In genomic region chr16:47037396-47037745, GRCh38 we compare ENCODE assay signal across 8 cellular contexts.
DNase-seq lines count a peak whose midpoint lies in the region; ATAC-seq, FAIRE-seq and TF ChIP-seq lines count a peak whose summit lies in the region.

No MANE protein-coding gene starts in this region.

- H3K9me3 ChIP-seq in left lung, result no peaks in the 10 kb centered on the region

- peak; percentile 45 for DNase-seq in RPMI7951 (ENCODE audit: low read depth)
- no peak for DNase-seq in MCF 10A (ENCODE audit: unreplicated experiment)
- DNase-seq in left lung, result peak in 1 of 2 donors; percentile 46
- DNase-seq in stimulated activated CD4-positive, alpha-beta T cell treated with anti-CD3 and anti-CD28 coated beads, TNF-alpha, amount 100 ng/mL, for 48 hours (ENCODE audit: low read depth in 3 of 3), result peak in 2 of 3 donors; percentile 5 to 24
- DNase-seq in DMS79 treated with DMSO at 0.1 percent for 48 hours (lab: John Stamatoyannopoulos, UW), result no peak
- DNase-seq in H54 (ENCODE audit: insufficient read length, low spot score), result no peak

- ATAC-seq in GM18858 (IDR thresholded peaks at IDR 0.05; ENCODE audit: unreplicated experiment) (peak; percentile 23), HG02798 (IDR thresholded peaks at IDR 0.05; ENCODE audit: poor library complexity, unreplicated experiment) (peak; percentile 30), left lung (peak; percentile 32)

- H3K36me3 ChIP-seq in left lung, result no peaks in the 10 kb centered on the region

- POLR2A ChIA-PET in MCF 10A (lab: Yijun Ruan, JAX), result interaction anchor here (0.6 to 1.5 kb wide), 6 partner anchors 10 to 106 kb away, joined by 3 to 5 read pairs (median 4); partner anchors contain the start of gene NETO2

- CTCF ChIA-PET in MCF 10A (lab: Yijun Ruan, JAX), result interaction anchor here (0.6 to 2.7 kb wide), 26 partner anchors 8 to 1504 kb away, joined by 3 to 30 read pairs (median 4); partner anchors contain the start of gene DNAJA2

- no peak overlapping the region for H3K27ac ChIP-seq in left lung

- no peaks in the 10 kb centered on the region for H3K9me3 Mint-ChIP-seq in MCF 10A (ENCODE audit: unreplicated experiment)

- FAIRE-seq in H54 (lab: Jason Lieb, UNC), result no peak

- H3K4me1 Mint-ChIP-seq in MCF 10A (ENCODE audit: insufficient read depth, unreplicated experiment), result peaks cover 5% of the 10 kb centered on the region

- no peaks in the 10 kb centered on the region for H3K27me3 Mint-ChIP-seq in MCF 10A (ENCODE audit: insufficient read depth, unreplicated experiment)

- TF ChIP-seq POLR2A in H54 (IDR thresholded peaks at IDR 0.05; ENCODE audit: low read depth, low read length), result no peak

- peaks cover 0 to 14% of the 10 kb centered on the region in 2 donors for H3K27me3 ChIP-seq in left lung

- BruUV-seq in MCF 10A (replicated peaks; lab: Mats Ljungman, UMichigan), result no TSS peak

- no peaks in the 10 kb centered on the region for H3K36me3 Mint-ChIP-seq in MCF 10A (ENCODE audit: insufficient read depth, unreplicated experiment)

- TF ChIP-seq CTCF in MCF 10A (IDR thresholded peaks at IDR 0.05; ENCODE audit: unreplicated experiment) (no peak), left lung (IDR thresholded peaks at IDR 0.05) (no peak)

- intact Hi-C loops in MCF 10A (cut with micrococcal nuclease), result loop anchor here (2.0 to 10.0 kb wide), 2 partner anchors 1017 to 1127 kb away; no protein-coding TSS in a partner anchor
- intact Hi-C loops in left lung (cut with DNase I), result no loop called here

- H3K4me3 Mint-ChIP-seq in MCF 10A (ENCODE audit: unreplicated experiment), result peak overlapping the region; percentile 73

- H3K4me1 ChIP-seq in left lung, result peaks cover 0 to 7% of the 10 kb centered on the region in 2 donors

- no peak overlapping the region for H3K27ac Mint-ChIP-seq in MCF 10A (ENCODE audit: low read depth, unreplicated experiment)

- H3K4me3 ChIP-seq in left lung, result peak overlapping the region; percentile 56 to 59

Comparison
In these comparisons a context has a peak if more than half of its experiments do, and no peak if none do; other contexts are left out.
1. DNase-seq: peak in RPMI7951 (single experiment) and stimulated activated CD4-positive, alpha-beta T cell treated with anti-CD3 and anti-CD28 coated beads, TNF-alpha, amount 100 ng/mL, for 48 hours (2 of 3); none in MCF 10A (single experiment), DMS79 treated with DMSO at 0.1 percent for 48 hours (single experiment) and H54 (single experiment).
2. Peak in every context shown above with its lines, with median percentiles within 50 percentile points of each other: ATAC-seq.